ENCODE assay signal across 23 cellular contexts in the genomic region with DNA sequence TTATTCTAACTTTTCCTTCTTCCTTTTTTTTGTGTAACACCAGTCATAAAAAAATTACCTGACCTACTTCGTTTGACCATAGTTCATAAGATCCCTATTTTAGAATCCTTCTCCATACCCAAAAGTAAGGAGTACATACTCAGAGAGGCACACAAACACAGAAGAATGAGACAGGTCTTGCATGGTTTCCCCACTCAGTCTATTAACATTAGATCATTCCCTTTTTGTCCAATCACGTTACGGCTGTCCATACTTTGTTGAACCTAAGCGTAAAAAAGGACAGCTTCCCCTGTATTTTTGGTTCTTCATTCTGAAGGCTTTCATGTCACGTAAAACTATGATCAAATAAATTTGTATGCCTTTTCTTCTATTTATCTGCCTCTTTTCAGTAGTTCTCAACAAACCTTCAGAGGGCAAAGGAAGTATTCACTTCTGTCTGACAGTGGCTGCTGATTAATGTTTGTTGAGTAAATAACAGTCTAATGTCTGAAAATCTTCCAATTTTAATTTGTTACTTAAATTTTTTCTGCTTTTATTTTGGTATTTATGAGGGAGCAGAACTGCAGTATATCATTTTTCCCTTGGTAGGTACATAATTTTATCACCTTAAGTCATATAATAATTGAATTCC. TPM values are rescaled to one million over a fixed set of nuclear protein-coding genes. Genes with fewer than 3 reads are reported as not detected.
DNase-seq lines count a peak whose midpoint lies in the region; ATAC-seq, FAIRE-seq and TF ChIP-seq lines count a peak whose summit lies in the region.
"Had no signal": no experiment of that assay in that cellular context is flagged by ENCODE, and none has a peak within 500 bp of the region (broad histone marks: within the 10 kb centered on the region; RNA-seq: fewer than 3 reads in every experiment).

No MANE protein-coding gene starts in this region.

- peak overlapping the region in 2 of 8 donors; percentile 27 to 70 for H3K4me3 Mint-ChIP-seq in naive B cell
- no peak overlapping the region for H3K4me3 Mint-ChIP-seq in activated naive CD8-positive, alpha-beta T cell treated with anti-CD3 and anti-CD28 coated beads for 36 hours
- H3K4me3 Mint-ChIP-seq in activated CD4-positive, alpha-beta T cell treated with anti-CD3 and anti-CD28 coated beads for 36 hours: no peak overlapping the region
- H3K4me3 Mint-ChIP-seq: activated naive CD4-positive, alpha-beta T cell treated with anti-CD3 and anti-CD28 coated beads, Interleukin-2, amount 10 ng/mL, durations not matched to agents 7 days and 5 days; activated T-helper 1 cell treated with anti-CD3 and anti-CD28 coated beads, Interleukin-12 subunit alpha, Interleukin-12 subunit beta, Interleukin-2, Interleukin-4 antibody, amounts not matched to agents 30 ng/mL and 10 ng/mL and 1 ng/mL, durations not matched to agents 14 hours and 24 hours and 36 hours had no signal

- in situ Hi-C loops in K562 (cut with MboI): no loop called here

- CTCF ChIA-PET in A549 (lab: Yijun Ruan, JAX): no interaction called here
- CTCF ChIA-PET in K562 (lab: Yijun Ruan, JAX; ENCODE audit: low intra/inter-chr PET ratio): interaction anchor here (0.6 kb wide), 1 partner anchor 31 kb away, joined by 3 read pairs; no protein-coding TSS in a partner anchor
- CTCF ChIA-PET in activated CD4-positive, alpha-beta T cell treated with anti-CD3 and anti-CD28 coated beads for 36 hours (lab: Charles Lee): interaction anchor here (0.8 to 1.9 kb wide), 5 partner anchors 10 to 224 kb away, joined by 3 to 8 read pairs (median 3); a partner anchor contains a TSS

- no peak for TF ChIP-seq RAD21 in A549 (conservative IDR thresholded peaks at IDR 0.05 in 1 of 2, IDR thresholded peaks at IDR 0.05 in 1 of 2)
- no peak for TF ChIP-seq RAD21 in K562 (CRISPR knock-in tag; conservative IDR thresholded peaks at IDR 0.05 in 1 of 2, IDR thresholded peaks at IDR 0.05 in 1 of 2)

- no peaks in the 10 kb centered on the region for H3K27me3 Mint-ChIP-seq in naive B cell
- H3K27me3 Mint-ChIP-seq in activated naive CD8-positive, alpha-beta T cell treated with anti-CD3 and anti-CD28 coated beads for 36 hours: no peaks in the 10 kb centered on the region
- no peaks in the 10 kb centered on the region for H3K27me3 Mint-ChIP-seq in activated CD4-positive, alpha-beta T cell treated with anti-CD3 and anti-CD28 coated beads for 36 hours
- H3K27me3 Mint-ChIP-seq: activated naive CD4-positive, alpha-beta T cell treated with anti-CD3 and anti-CD28 coated beads, Interleukin-2, amount 10 ng/mL, durations not matched to agents 7 days and 5 days had no signal

- FAIRE-seq in A549 (lab: Jason Lieb, UNC) (no peak), H54 (lab: Jason Lieb, UNC) (peak; percentile 48), K562 (lab: Jason Lieb, UNC) (no peak)
- FAIRE-seq: endothelial cell of umbilical vein, TTC549 had no signal

- peaks cover 5% of the 10 kb centered on the region for H3K36me3 ChIP-seq in K562 (ENCODE audit: control insufficient read depth, insufficient read depth, low read length)
- H3K36me3 ChIP-seq: cardiac muscle cell had no signal

- H3K4me2 ChIP-seq in A549 (peak overlapping the region; percentile 36; the same call in 2 of the 3 replicates), K562 (ENCODE audit: insufficient read depth, low read length) (no peak overlapping the region)

- ATAC-seq in A549 (no peak), K562 (no peak), naive B cell (ENCODE audit: low read depth in 2 of 2) (no peak)
- ATAC-seq in activated CD4-positive, alpha-beta T cell treated with anti-CD3 and anti-CD28 coated beads for 36 hours: no peak
- ATAC-seq: HCT116, psoas muscle had no signal

- WGBS in A549 (ENCODE audit: missing lambda C conversion rate): 83% methylated on average over 5 of the region's 5 CpGs
- 83% methylated on average over 5 of the region's 5 CpGs for WGBS in K562 (ENCODE audit: insufficient coverage, low coverage, missing lambda C conversion rate)

- H3K27ac Mint-ChIP-seq in naive B cell: peak overlapping the region in 5 of 6 donors; percentile 66 to 86 (median 82)
- no peak overlapping the region for H3K27ac Mint-ChIP-seq in activated naive CD8-positive, alpha-beta T cell treated with anti-CD3 and anti-CD28 coated beads for 36 hours
- H3K27ac Mint-ChIP-seq in activated CD4-positive, alpha-beta T cell treated with anti-CD3 and anti-CD28 coated beads for 36 hours: no peak overlapping the region
- H3K27ac Mint-ChIP-seq: activated naive CD4-positive, alpha-beta T cell treated with anti-CD3 and anti-CD28 coated beads, Interleukin-2, amount 10 ng/mL, durations not matched to agents 7 days and 5 days; activated T-helper 1 cell treated with anti-CD3 and anti-CD28 coated beads, Interleukin-12 subunit alpha, Interleukin-12 subunit beta, Interleukin-2, Interleukin-4 antibody, amounts not matched to agents 30 ng/mL and 10 ng/mL and 1 ng/mL, durations not matched to agents 14 hours and 24 hours and 36 hours had no signal

- peaks cover 89% of the 10 kb centered on the region for H3K79me2 ChIP-seq in K562 (ENCODE audit: control insufficient read depth, insufficient read depth, low read length)

- no peak overlapping the region for H2AFZ ChIP-seq in K562 (ENCODE audit: low read depth, low read length)

- TF ChIP-seq EP300 in A549 (IDR thresholded peaks at IDR 0.05): no peak
- no peak for TF ChIP-seq EP300 in K562 (IDR thresholded peaks at IDR 0.05; ENCODE audit: low read length)

- peaks cover 0 to 3% of the 10 kb centered on the region in 2 donors for H3K36me3 Mint-ChIP-seq in naive B cell
- peaks cover 18% of the 10 kb centered on the region for H3K36me3 Mint-ChIP-seq in activated naive CD8-positive, alpha-beta T cell treated with anti-CD3 and anti-CD28 coated beads for 36 hours
- H3K36me3 Mint-ChIP-seq in activated CD4-positive, alpha-beta T cell treated with anti-CD3 and anti-CD28 coated beads for 36 hours (ENCODE audit: low read depth): peaks cover 22% of the 10 kb centered on the region

- H3K27ac ChIP-seq in A549 (no peak overlapping the region), K562 (ENCODE audit: extremely low read depth, low read depth, low read length) (no peak overlapping the region)
- H3K27ac ChIP-seq: cardiac muscle cell, psoas muscle, SJCRH30 had no signal

- H3K4me1 Mint-ChIP-seq in naive B cell: peaks cover 44 to 55% (median 47%) of the 10 kb centered on the region in 3 donors
- peaks cover 30% of the 10 kb centered on the region for H3K4me1 Mint-ChIP-seq in activated naive CD8-positive, alpha-beta T cell treated with anti-CD3 and anti-CD28 coated beads for 36 hours
- peaks cover 37% of the 10 kb centered on the region for H3K4me1 Mint-ChIP-seq in activated CD4-positive, alpha-beta T cell treated with anti-CD3 and anti-CD28 coated beads for 36 hours

- no peaks in the 10 kb centered on the region for H4K20me1 ChIP-seq in K562 (replicated peaks; ENCODE audit: control insufficient read depth, insufficient read depth, low read length)

- TF ChIP-seq CTCF in A549 (IDR thresholded peaks at IDR 0.05) (no peak), K562 (IDR thresholded peaks at IDR 0.05 in 2 of 3, conservative IDR thresholded peaks at IDR 0.05 in 1 of 3; ENCODE audit: insufficient read depth in 2 of 3, low read depth in 1 of 3, low read length in 3 of 3) (no peak)

- H3K9me3 Mint-ChIP-seq in naive B cell: no peaks in the 10 kb centered on the region
- H3K9me3 Mint-ChIP-seq in activated naive CD8-positive, alpha-beta T cell treated with anti-CD3 and anti-CD28 coated beads for 36 hours: peaks cover 3% of the 10 kb centered on the region
- no peaks in the 10 kb centered on the region for H3K9me3 Mint-ChIP-seq in activated CD4-positive, alpha-beta T cell treated with anti-CD3 and anti-CD28 coated beads for 36 hours (ENCODE audit: low read depth)
- H3K9me3 Mint-ChIP-seq: activated naive CD4-positive, alpha-beta T cell treated with anti-CD3 and anti-CD28 coated beads, Interleukin-2, amount 10 ng/mL, durations not matched to agents 7 days and 5 days; activated T-helper 1 cell treated with anti-CD3 and anti-CD28 coated beads, Interleukin-12 subunit alpha, Interleukin-12 subunit beta, Interleukin-2, Interleukin-4 antibody, amounts not matched to agents 30 ng/mL and 10 ng/mL and 1 ng/mL, durations not matched to agents 14 hours and 24 hours and 36 hours had no signal

- H3K9me3 ChIP-seq in A549 (no peaks in the 10 kb centered on the region), K562 (replicated peaks; ENCODE audit: control insufficient read depth, insufficient read depth, low read depth, low read length) (no peaks in the 10 kb centered on the region)
- H3K9me3 ChIP-seq: psoas muscle, SJCRH30 had no signal

- DNase-seq in A549 (ENCODE audit: low read depth in 1 of 2, low spot score in 1 of 2) (no peak), H54 (ENCODE audit: insufficient read length, low spot score) (no peak), K562 (ENCODE audit: extremely low read depth in 1 of 4, low spot score in 3 of 4) (no peak), naive B cell (no peak), superior temporal gyrus (ENCODE audit: extremely low spot score) (no peak), ecto neural progenitor cell (ENCODE audit: low spot score) (no peak)
- DNase-seq in activated naive CD8-positive, alpha-beta T cell treated with anti-CD3 and anti-CD28 coated beads for 36 hours: no peak
- no peak for DNase-seq in activated CD4-positive, alpha-beta T cell treated with anti-CD3 and anti-CD28 coated beads for 36 hours
- DNase-seq: activated CD4-positive, alpha-beta T cell treated with anti-CD3 and anti-CD28 coated beads for 48 hours; activated naive CD4-positive, alpha-beta T cell treated with anti-CD3 and anti-CD28 coated beads, Interleukin-2, amount 10 ng/mL, durations not matched to agents 7 days and 5 days; Calu3; EL; glutamatergic neuron; mammary epithelial cell; NCI-H510A; NK-92 treated with Interleukin-12 subunit alpha and Interleukin-12 subunit beta, amount 100 ng/mL, for 24 hours; psoas muscle; SJCRH30 had no signal

- no peaks in the 10 kb centered on the region for H3K27me3 ChIP-seq in K562 (ENCODE audit: control insufficient read depth in 2 of 2, insufficient read depth in 2 of 2, low read length in 2 of 2)
- H3K27me3 ChIP-seq: cardiac muscle cell, SJCRH30 had no signal

- no peaks in the 10 kb centered on the region for H3K9me1 ChIP-seq in K562 (ENCODE audit: control insufficient read depth, insufficient read depth, low read length)

- H3K4me1 ChIP-seq in A549: peaks cover 50% of the 10 kb centered on the region
- H3K4me1 ChIP-seq in K562 (replicated peaks in 1 of 2; ENCODE audit: control insufficient read depth in 2 of 2, insufficient read depth in 2 of 2, low read length in 2 of 2): no peaks in the 10 kb centered on the region

- no peak overlapping the region for H3K9ac ChIP-seq in K562 (ENCODE audit: insufficient read depth in 1 of 2, low read depth in 2 of 2, low read length in 2 of 2)

- intact Hi-C loops in K562 (cut with micrococcal nuclease): no loop called here
- intact Hi-C loops in activated CD4-positive, alpha-beta T cell treated with anti-CD3 and anti-CD28 coated beads for 36 hours (cut with DNase I, micrococcal nuclease): no loop called here

- TF ChIP-seq POLR2A in A549 (IDR thresholded peaks at IDR 0.05; ENCODE audit: low read length) (no peak), H54 (IDR thresholded peaks at IDR 0.05; ENCODE audit: low read depth, low read length) (no peak), K562 (conservative IDR thresholded peaks at IDR 0.05) (no peak)

- H3K4me3 ChIP-seq in A549: no peak overlapping the region
- H3K4me3 ChIP-seq in K562: no peak overlapping the region
- H3K4me3 ChIP-seq: cardiac muscle cell, psoas muscle, SJCRH30 had no signal

- no TSS peak for BruUV-seq in K562 (replicated peaks; lab: Mats Ljungman, UMichigan)

- POLR2A ChIA-PET in A549 (lab: Yijun Ruan, JAX): no interaction called here
- POLR2A ChIA-PET in K562 (lab: Yijun Ruan, JAX): interaction anchor here (0.7 to 1.3 kb wide), 3 partner anchors 14 to 18 kb away, joined by 3 to 5 read pairs (median 4); a partner anchor contains a TSS
- POLR2A ChIA-PET in activated CD4-positive, alpha-beta T cell treated with anti-CD3 and anti-CD28 coated beads for 36 hours (lab: Charles Lee): no interaction called here

RNA-seq across cellular contexts. Expression of a gene that starts 16.4 kb away (rescaled TPM):
- polyA plus RNA-seq in A549 (2011; rRNA removed) (27.3 and 39.6 TPM in 2 replicates), A549 (2017; fragmentation: RNase III; extraction: RNeasy Plus Mini Kit Qiagen cat#74134 plus additional on column Dnase treatment) (14.4 to 15.5 TPM (median 14.8 TPM) in 3 replicates), K562 (2011; rRNA removed) (19.6 and 20.0 TPM in 2 replicates), K562 (2014; fragmentation: Illumina TruSeq; extraction: Trizol) (16.0 and 19.2 TPM in 2 replicates), K562 (2014; fragmentation: Nextera tagmentation; extraction: Ambion mirVana) (1 to 10 TPM; 4.5 to 5.4 TPM), K562 (2014; rRNA removed) (12.8 and 13.2 TPM in 2 replicates), naive B cell (ENCODE audit: low read depth in 6 of 6) (10 to 100 TPM in 3 of 6 donors, 1 to 10 TPM in 3; 7.6 to 13.3 (median 10.2) TPM)
- 3.9 and 4.3 TPM in 2 replicates for polyA plus RNA-seq in A549 (2012; cell fraction: cytosol; rRNA removed)
- 4.7 and 8.1 TPM in 2 replicates for polyA plus RNA-seq in A549 (2012; cell fraction: nucleus; rRNA removed)
- 17.2 and 19.6 TPM in 2 replicates for polyA minus RNA-seq in A549 (2011; rRNA and poly(A)+ RNA removed)
- total RNA-seq in K562 (2011; cell fraction: chromatin; rRNA removed; ENCODE audit: low replicate concordance): 29.6 and 110 TPM in 2 replicates
- 12.8 and 18.0 TPM in 2 replicates for total RNA-seq in K562 (2011; cell fraction: nucleolus; rRNA removed)
- total RNA-seq in K562 (2011; cell fraction: nucleoplasm; rRNA removed): 24.9 and 32.8 TPM in 2 replicates
- total RNA-seq in K562 (2014; rRNA removed) (9.9 and 11.6 TPM in 2 replicates), K562 (2014; rRNA removed; fragmentation: Illumina TruSeq; extraction: Trizol) (22.9 and 25.4 TPM in 2 replicates), K562 (2015; rRNA removed; fragmentation: Illumina TruSeq; extraction: Trizol) (24.4 and 25.3 TPM in 2 replicates), K562 (2021) (23.5 and 23.7 TPM in 2 replicates)
- polyA plus RNA-seq in K562 (2011; cell fraction: cytosol; rRNA removed): 2.1 and 4.8 TPM in 2 replicates
- 26.6 and 33.3 TPM in 2 replicates for polyA plus RNA-seq in K562 (2011; cell fraction: nucleus; rRNA removed)
- 10.8 and 11.7 TPM in 2 replicates for polyA plus RNA-seq in K562 (2012)
- polyA minus RNA-seq in K562 (2011; rRNA and poly(A)+ RNA removed): 38.5 and 48.0 TPM in 2 replicates
- 11.6 and 13.0 TPM in 2 replicates for polyA minus RNA-seq in K562 (2011; cell fraction: cytosol; rRNA and poly(A)+ RNA removed)
- 26.3 and 48.3 TPM in 2 replicates for polyA minus RNA-seq in K562 (2011; cell fraction: nucleus; rRNA and poly(A)+ RNA removed)
- total RNA-seq in activated naive CD8-positive, alpha-beta T cell treated with anti-CD3 and anti-CD28 coated beads for 36 hours: 10 to 100 TPM; 15.5 to 15.7 TPM
- 10 to 100 TPM; 16.4 to 24.9 TPM for total RNA-seq in activated CD4-positive, alpha-beta T cell treated with anti-CD3 and anti-CD28 coated beads for 36 hours

Comparison
In these comparisons a context has a peak if more than half of its experiments do, and no peak if none do; other contexts are left out.
1. H3K27ac Mint-ChIP-seq: peak in naive B cell (5 of 6); none in activated naive CD8-positive, alpha-beta T cell treated with anti-CD3 and anti-CD28 coated beads for 36 hours (single experiment) and activated CD4-positive, alpha-beta T cell treated with anti-CD3 and anti-CD28 coated beads for 36 hours (single experiment).